ENCODE assay signal across 31 cellular contexts in the genomic region with DNA sequence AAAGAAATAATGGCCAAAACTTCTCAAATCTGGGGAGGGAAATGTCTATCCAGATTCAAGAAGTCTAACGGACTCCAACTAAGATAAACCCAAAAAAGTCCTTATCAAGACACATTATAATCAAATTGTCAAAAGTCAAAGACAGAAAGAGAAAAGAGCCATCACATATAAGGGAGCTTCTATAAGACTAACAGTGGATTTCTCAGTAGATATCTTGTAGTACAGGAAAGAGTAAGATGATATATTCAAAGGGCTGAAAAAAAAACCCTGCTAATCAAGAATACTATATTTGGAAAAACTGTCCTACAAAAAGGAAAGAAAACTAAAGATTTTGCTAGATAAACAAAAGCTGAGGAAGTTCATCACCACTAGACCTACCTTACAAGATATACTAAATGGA. TPM values are rescaled to one million over a fixed set of nuclear protein-coding genes. Genes with fewer than 3 reads are reported as not detected.
"Had no signal": no experiment of that assay in that cellular context is flagged by ENCODE, and none has a peak within 500 bp of the region (broad histone marks: within the 10 kb centered on the region; RNA-seq: fewer than 3 reads in every experiment).

No MANE protein-coding gene starts in this region.

- H3K4me1 ChIP-seq: stomach, testis, thyroid gland, tibial nerve, transverse colon, upper lobe of left lung, uterus, vagina had no signal

- H3K4me3 ChIP-seq: stomach, suprapubic skin, testis, thoracic aorta, thyroid gland, tibial artery, tibial nerve, transverse colon, upper lobe of left lung, upper lobe of right lung, uterus, vagina had no signal

- H3K27me3 ChIP-seq: stomach, suprapubic skin, testis, thyroid gland, tibial artery, tibial nerve, transverse colon, upper lobe of left lung, upper lobe of right lung, uterus, vagina had no signal

- H3K27ac ChIP-seq: stomach, suprapubic skin, testis, thoracic aorta, thyroid gland, tibial artery, tibial nerve, transverse colon, upper lobe of left lung, upper lobe of right lung, uterus, vagina had no signal

- H3K9me3 ChIP-seq: testis, thyroid gland, tibial artery, uterus, vagina had no signal

- DNase-seq: stimulated activated CD4-positive, alpha-beta T cell treated with anti-CD3 and anti-CD28 coated beads, Interleukin-2, amount 100 ng/mL, for 48 hours; stimulated activated CD4-positive, alpha-beta T cell treated with anti-CD3 and anti-CD28 coated beads, Interleukin-4, amount 100 ng/mL, for 1 hour; stimulated activated CD4-positive, alpha-beta T cell treated with anti-CD3 and anti-CD28 coated beads, Interleukin-4, amount 100 ng/mL, for 24 hours; stimulated activated CD4-positive, alpha-beta T cell treated with anti-CD3 and anti-CD28 coated beads, Interleukin-4, amount 100 ng/mL, for 4 hours; stimulated activated CD8-positive, alpha-beta memory T cell treated with anti-CD3 and anti-CD28 coated beads, Interleukin-4, amount 100 ng/mL, for 48 hours; stimulated activated naive B cell treated with anti-CD40 and anti-IgM and Interleukin-4, amounts not matched to agents 10 μg/mL and 1 μg/mL and 100 μg/mL, for 72 hours; stimulated activated naive CD4-positive, alpha-beta T cell; stimulated activated naive CD4-positive, alpha-beta T cell treated with Interleukin-2 at 50 U/mL for 16 hours; stimulated activated naive CD8-positive, alpha-beta T cell treated with anti-CD3 and anti-CD28 coated beads, Interleukin-15, amount 100 ng/mL, for 72 hours; stimulated activated naive CD8-positive, alpha-beta T cell treated with anti-CD3 and anti-CD28 coated beads, Interleukin-15, Interleukin-2, amounts not matched to agents 100 U/mL and 50 U/mL, for 24 hours; stomach; substantia nigra; testis; thyroid gland; tibial artery; transverse colon; trophoblast cell; upper lobe of left lung; upper lobe of right lung; uterus had no signal

- ATAC-seq: stimulated activated effector memory CD8-positive, alpha-beta T cell treated with anti-CD3 and anti-CD28 coated beads, Interleukin-12 subunit alpha, Interleukin-12 subunit beta, amount 100 ng/mL, for 72 hours; stimulated activated memory B cell treated with anti-CD40 and anti-IgM and Interleukin-4, amounts not matched to agents 10 μg/mL and 1 μg/mL and 100 μg/mL, for 72 hours; stimulated activated naive B cell treated with anti-CD40 and anti-IgM and Interleukin-4, amounts not matched to agents 10 μg/mL and 1 μg/mL and 100 μg/mL, for 72 hours; stimulated activated naive CD8-positive, alpha-beta T cell treated with anti-CD3 and anti-CD28 coated beads, Interleukin-15, amount 100 ng/mL, for 72 hours; stimulated activated naive CD8-positive, alpha-beta T cell treated with anti-CD3 and anti-CD28 coated beads, Interleukin-15, Interleukin-2, amounts not matched to agents 100 U/mL and 50 U/mL, for 24 hours; upper lobe of right lung had no signal

- H3K36me3 ChIP-seq: stomach, suprapubic skin, thoracic aorta, thyroid gland, tibial artery, tibial nerve, upper lobe of left lung, upper lobe of right lung, uterus, vagina had no signal

RNA-seq across cellular contexts. Expression of gene TMEM247, which starts 35.4 kb away (rescaled TPM):
- total RNA-seq: stomach, subcutaneous adipose tissue, suprapubic skin, temporal lobe, thoracic aorta, thyroid gland, tibial nerve, transverse colon, upper lobe of left lung, upper lobe of right lung, ureter, urinary bladder, uterus, vagina had no signal
- polyA plus RNA-seq: stomach, thymus, urinary bladder had no signal
